In the genomic region with DNA sequence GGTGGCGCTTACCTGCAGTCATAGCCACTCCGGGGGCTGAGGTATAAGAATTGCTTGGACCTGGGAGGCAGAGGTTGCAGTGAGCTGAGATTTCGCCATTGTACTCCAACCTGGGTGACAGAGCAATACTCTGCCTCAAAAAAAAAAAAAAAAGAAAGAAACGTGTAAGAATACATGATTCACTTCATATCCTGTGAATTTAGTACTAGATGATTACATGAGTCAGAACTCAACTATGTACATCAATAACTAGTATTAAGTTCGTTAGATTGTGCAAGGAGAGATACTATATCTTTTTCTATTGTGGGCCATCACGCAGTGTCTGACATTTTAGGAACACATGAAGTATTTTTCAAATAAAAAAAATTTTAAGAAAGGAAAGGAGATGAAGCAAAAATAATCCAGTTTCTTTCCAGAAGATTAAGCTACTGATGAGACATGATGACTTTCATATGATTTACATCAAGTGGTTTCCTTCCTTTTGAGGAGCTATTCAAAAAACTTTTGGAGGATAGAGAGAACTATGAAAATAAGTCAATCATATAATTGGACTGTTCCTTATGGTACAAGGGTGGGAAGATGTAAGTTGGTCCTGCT, we compare ENCODE assay signal across 19 cellular contexts.
DNase-seq lines count a peak whose midpoint lies in the region; ATAC-seq and TF ChIP-seq lines count a peak whose summit lies in the region.
"Had no signal": no experiment of that assay in that cellular context is flagged by ENCODE, and none has a peak within 500 bp of the region (broad histone marks: within the 10 kb centered on the region; RNA-seq: fewer than 3 reads in every experiment).

No MANE protein-coding gene starts in this region.

- H3K9me3 ChIP-seq in RWPE2 (ENCODE audit: severe bottlenecking): no peaks in the 10 kb centered on the region
- H3K9me3 ChIP-seq: gastroesophageal sphincter had no signal

- no peak overlapping the region for H3K27ac Mint-ChIP-seq in stimulated activated effector memory CD8-positive, alpha-beta T cell treated with anti-CD3 and anti-CD28 coated beads, Interleukin-12 subunit alpha, Interleukin-12 subunit beta, amount 100 ng/mL, for 72 hours
- H3K27ac Mint-ChIP-seq: brain; CD8-positive, alpha-beta T cell; HFFc6; naive thymus-derived CD8-positive, alpha-beta T cell had no signal

- H3K4me3 ChIP-seq in RWPE2 (ENCODE audit: severe bottlenecking): no peak overlapping the region
- H3K4me3 ChIP-seq: gastroesophageal sphincter, lung had no signal

- H3K4me3 Mint-ChIP-seq in stimulated activated effector memory CD8-positive, alpha-beta T cell treated with anti-CD3 and anti-CD28 coated beads, Interleukin-12 subunit alpha, Interleukin-12 subunit beta, amount 100 ng/mL, for 72 hours: no peak overlapping the region
- H3K4me3 Mint-ChIP-seq: brain; CD8-positive, alpha-beta T cell; HFFc6; naive thymus-derived CD8-positive, alpha-beta T cell had no signal

- H3K27ac ChIP-seq in RWPE2 (ENCODE audit: poor library complexity, severe bottlenecking): peak overlapping the region; percentile 74
- H3K27ac ChIP-seq: gastroesophageal sphincter had no signal

- no peaks in the 10 kb centered on the region for H3K36me3 ChIP-seq in RWPE2 (ENCODE audit: low read depth)
- H3K36me3 ChIP-seq: gastroesophageal sphincter had no signal

- peak; percentile 80 for DNase-seq in HCEC 1CT
- DNase-seq in RWPE2 (ENCODE audit: low spot score): no peak
- DNase-seq in fibroblast of peridontal ligament (ENCODE audit: extremely low read depth): peak; percentile 36
- no peak for DNase-seq in stimulated activated effector memory CD8-positive, alpha-beta T cell treated with anti-CD3 and anti-CD28 coated beads, Interleukin-12 subunit alpha, Interleukin-12 subunit beta, amount 100 ng/mL, for 72 hours (ENCODE audit: low spot score in 2 of 2)
- no peak for DNase-seq in NCI-H2196 treated with DMSO at 0.1 percent for 48 hours (lab: John Stamatoyannopoulos, UW; ENCODE audit: unreplicated experiment)
- DNase-seq: activated CD4-positive, alpha-beta T cell treated with anti-CD3 and anti-CD28 coated beads for 48 hours; activated CD8-positive, alpha-beta memory T cell treated with anti-CD3 and anti-CD28 coated beads, Interleukin-2, amount 50 U/mL, for 48 hours; activated naive CD4-positive, alpha-beta T cell treated with Interleukin-2 at 50 U/mL for 16 hours; CD8-positive, alpha-beta T cell; HFFc6; naive thymus-derived CD8-positive, alpha-beta T cell; NCI-H1092 treated with DMSO at 0.1 percent for 48 hours; NCI-H345; stimulated activated CD4-positive, alpha-beta T cell treated with anti-CD3 and anti-CD28 coated beads, Interleukin-2, amount 100 ng/mL, for 24 hours had no signal

- peaks cover 6% of the 10 kb centered on the region for H3K4me1 Mint-ChIP-seq in stimulated activated effector memory CD8-positive, alpha-beta T cell treated with anti-CD3 and anti-CD28 coated beads, Interleukin-12 subunit alpha, Interleukin-12 subunit beta, amount 100 ng/mL, for 72 hours
- H3K4me1 Mint-ChIP-seq: brain; naive thymus-derived CD8-positive, alpha-beta T cell had no signal

- H3K9me3 Mint-ChIP-seq in stimulated activated effector memory CD8-positive, alpha-beta T cell treated with anti-CD3 and anti-CD28 coated beads, Interleukin-12 subunit alpha, Interleukin-12 subunit beta, amount 100 ng/mL, for 72 hours: no peaks in the 10 kb centered on the region
- H3K9me3 Mint-ChIP-seq: brain; HFFc6; naive thymus-derived CD8-positive, alpha-beta T cell had no signal

- no peaks in the 10 kb centered on the region for H3K27me3 ChIP-seq in RWPE2 (ENCODE audit: insufficient read depth, poor library complexity, severe bottlenecking)
- H3K27me3 ChIP-seq: gastroesophageal sphincter had no signal

- ATAC-seq in RWPE2 (ENCODE audit: low read depth) (peak; percentile 84), GM21723 (IDR thresholded peaks at IDR 0.05; ENCODE audit: unreplicated experiment) (no peak), HG02884 (IDR thresholded peaks at IDR 0.05; ENCODE audit: unreplicated experiment) (no peak)
- ATAC-seq in stimulated activated effector memory CD8-positive, alpha-beta T cell treated with anti-CD3 and anti-CD28 coated beads, Interleukin-12 subunit alpha, Interleukin-12 subunit beta, amount 100 ng/mL, for 72 hours: peak; percentile 61
- ATAC-seq: CD8-positive, alpha-beta T cell; gastroesophageal sphincter; naive thymus-derived CD8-positive, alpha-beta T cell had no signal

- no peak for TF ChIP-seq CTCF in RWPE2 (IDR thresholded peaks at IDR 0.05; ENCODE audit: poor library complexity, severe bottlenecking)

- H3K36me3 Mint-ChIP-seq in stimulated activated effector memory CD8-positive, alpha-beta T cell treated with anti-CD3 and anti-CD28 coated beads, Interleukin-12 subunit alpha, Interleukin-12 subunit beta, amount 100 ng/mL, for 72 hours: no peaks in the 10 kb centered on the region
- H3K36me3 Mint-ChIP-seq: brain; CD8-positive, alpha-beta T cell; naive thymus-derived CD8-positive, alpha-beta T cell had no signal

- H3K4me1 ChIP-seq in RWPE2 (ENCODE audit: insufficient read depth, poor library complexity, severe bottlenecking): peaks cover 13% of the 10 kb centered on the region

Comparison
In these comparisons a context has a peak if more than half of its experiments do, and no peak if none do; other contexts are left out.
1. DNase-seq: peak in HCEC 1CT (single experiment) and fibroblast of peridontal ligament (single experiment); none in RWPE2 (single experiment), stimulated activated effector memory CD8-positive, alpha-beta T cell treated with anti-CD3 and anti-CD28 coated beads, Interleukin-12 subunit alpha, Interleukin-12 subunit beta, amount 100 ng/mL, for 72 hours (0 of 2) and NCI-H2196 treated with DMSO at 0.1 percent for 48 hours (single experiment).
2. ATAC-seq: peak in RWPE2 (single experiment) and stimulated activated effector memory CD8-positive, alpha-beta T cell treated with anti-CD3 and anti-CD28 coated beads, Interleukin-12 subunit alpha, Interleukin-12 subunit beta, amount 100 ng/mL, for 72 hours (single experiment); none in GM21723 (single experiment) and HG02884 (single experiment).